In genomic region chr18:58143391-58143790, GRCh38 we compare ENCODE assay signal across 2 cellular contexts.
TF ChIP-seq lines count a peak whose summit lies in the region.

No MANE protein-coding gene starts in this region.

TF ChIP-seq in SK-N-SH treated with all-trans-retinoic acid at 6 μM for 48 hours, 23 proteins besides CTCF, POLR2A, EP300 and RAD21 (continued from another document):
- TF ChIP-seq, protein P1, sequence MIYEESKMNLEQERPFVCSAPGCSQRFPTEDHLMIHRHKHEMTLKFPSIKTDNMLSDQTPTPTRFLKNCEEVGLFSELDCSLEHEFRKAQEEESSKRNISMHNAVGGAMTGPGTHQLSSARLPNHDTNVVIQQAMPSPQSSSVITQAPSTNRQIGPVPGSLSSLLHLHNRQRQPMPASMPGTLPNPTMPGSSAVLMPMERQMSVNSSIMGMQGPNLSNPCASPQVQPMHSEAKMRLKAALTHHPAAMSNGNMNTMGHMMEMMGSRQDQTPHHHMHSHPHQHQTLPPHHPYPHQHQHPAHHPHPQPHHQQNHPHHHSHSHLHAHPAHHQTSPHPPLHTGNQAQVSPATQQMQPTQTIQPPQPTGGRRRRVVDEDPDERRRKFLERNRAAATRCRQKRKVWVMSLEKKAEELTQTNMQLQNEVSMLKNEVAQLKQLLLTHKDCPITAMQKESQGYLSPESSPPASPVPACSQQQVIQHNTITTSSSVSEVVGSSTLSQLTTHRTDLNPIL (CRISPR knock-in tag; IDR thresholded peaks at IDR 0.05; ENCODE audit: low read depth), result no peak
- TF ChIP-seq TCF4 (CRISPR knock-in tag; IDR thresholded peaks at IDR 0.05; ENCODE audit: borderline replicate concordance) (peak; percentile 19; the same call in 1 of the 2 replicates), OSR1 (CRISPR knock-in tag; IDR thresholded peaks at IDR 0.05) (no peak), ZFP30 (CRISPR knock-in tag; IDR thresholded peaks at IDR 0.05) (no peak)

TF ChIP-seq in HepG2, 621 proteins besides CTCF, POLR2A, EP300 and RAD21 (continued from another document):
- TF ChIP-seq ZNF3 (CRISPR knock-in tag; IDR thresholded peaks at IDR 0.05) (no peak), TOE1 (CRISPR knock-in tag; IDR thresholded peaks at IDR 0.05) (no peak), ZNF354B (CRISPR knock-in tag; IDR thresholded peaks at IDR 0.05) (no peak), ZNF205 (CRISPR knock-in tag; IDR thresholded peaks at IDR 0.05) (no peak), ZNF451 (CRISPR knock-in tag; IDR thresholded peaks at IDR 0.05) (no peak), AGO1 (IDR thresholded peaks at IDR 0.05; ENCODE audit: low read depth, low read length, poor library complexity, severe bottlenecking) (no peak)
- TF ChIP-seq, protein P2, sequence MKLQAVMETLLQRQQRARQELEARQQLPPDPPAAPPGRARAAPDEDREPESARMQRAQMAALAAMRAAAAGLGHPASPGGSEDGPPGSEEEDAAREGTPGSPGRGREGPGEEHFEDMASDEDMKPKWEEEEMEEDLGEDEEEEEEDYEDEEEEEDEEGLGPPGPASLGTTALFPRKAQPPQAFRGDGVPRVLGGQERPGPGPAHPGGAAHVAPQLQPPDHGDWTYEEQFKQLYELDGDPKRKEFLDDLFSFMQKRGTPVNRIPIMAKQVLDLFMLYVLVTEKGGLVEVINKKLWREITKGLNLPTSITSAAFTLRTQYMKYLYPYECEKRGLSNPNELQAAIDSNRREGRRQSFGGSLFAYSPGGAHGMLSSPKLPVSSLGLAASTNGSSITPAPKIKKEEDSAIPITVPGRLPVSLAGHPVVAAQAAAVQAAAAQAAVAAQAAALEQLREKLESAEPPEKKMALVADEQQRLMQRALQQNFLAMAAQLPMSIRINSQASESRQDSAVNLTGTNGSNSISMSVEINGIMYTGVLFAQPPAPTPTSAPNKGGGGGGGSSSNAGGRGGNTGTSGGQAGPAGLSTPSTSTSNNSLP (IDR thresholded peaks at IDR 0.05; ENCODE audit: low read depth, low read length), result no peak
- TF ChIP-seq, protein P3, sequence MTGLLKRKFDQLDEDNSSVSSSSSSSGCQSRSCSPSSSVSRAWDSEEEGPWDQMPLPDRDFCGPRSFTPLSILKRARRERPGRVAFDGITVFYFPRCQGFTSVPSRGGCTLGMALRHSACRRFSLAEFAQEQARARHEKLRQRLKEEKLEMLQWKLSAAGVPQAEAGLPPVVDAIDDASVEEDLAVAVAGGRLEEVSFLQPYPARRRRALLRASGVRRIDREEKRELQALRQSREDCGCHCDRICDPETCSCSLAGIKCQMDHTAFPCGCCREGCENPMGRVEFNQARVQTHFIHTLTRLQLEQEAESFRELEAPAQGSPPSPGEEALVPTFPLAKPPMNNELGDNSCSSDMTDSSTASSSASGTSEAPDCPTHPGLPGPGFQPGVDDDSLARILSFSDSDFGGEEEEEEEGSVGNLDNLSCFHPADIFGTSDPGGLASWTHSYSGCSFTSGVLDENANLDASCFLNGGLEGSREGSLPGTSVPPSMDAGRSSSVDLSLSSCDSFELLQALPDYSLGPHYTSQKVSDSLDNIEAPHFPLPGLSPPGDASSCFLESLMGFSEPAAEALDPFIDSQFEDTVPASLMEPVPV (CRISPR knock-in tag; IDR thresholded peaks at IDR 0.05), result no peak
- TF ChIP-seq, protein P4, sequence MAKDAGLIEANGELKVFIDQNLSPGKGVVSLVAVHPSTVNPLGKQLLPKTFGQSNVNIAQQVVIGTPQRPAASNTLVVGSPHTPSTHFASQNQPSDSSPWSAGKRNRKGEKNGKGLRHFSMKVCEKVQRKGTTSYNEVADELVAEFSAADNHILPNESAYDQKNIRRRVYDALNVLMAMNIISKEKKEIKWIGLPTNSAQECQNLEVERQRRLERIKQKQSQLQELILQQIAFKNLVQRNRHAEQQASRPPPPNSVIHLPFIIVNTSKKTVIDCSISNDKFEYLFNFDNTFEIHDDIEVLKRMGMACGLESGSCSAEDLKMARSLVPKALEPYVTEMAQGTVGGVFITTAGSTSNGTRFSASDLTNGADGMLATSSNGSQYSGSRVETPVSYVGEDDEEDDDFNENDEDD (CRISPR knock-in tag; IDR thresholded peaks at IDR 0.05; ENCODE audit: borderline replicate concordance), result no peak
TF ChIP-seq in HepG2: peak in this region for 0.
